23 cellular contexts compared by ENCODE assay signal in the genomic region with DNA sequence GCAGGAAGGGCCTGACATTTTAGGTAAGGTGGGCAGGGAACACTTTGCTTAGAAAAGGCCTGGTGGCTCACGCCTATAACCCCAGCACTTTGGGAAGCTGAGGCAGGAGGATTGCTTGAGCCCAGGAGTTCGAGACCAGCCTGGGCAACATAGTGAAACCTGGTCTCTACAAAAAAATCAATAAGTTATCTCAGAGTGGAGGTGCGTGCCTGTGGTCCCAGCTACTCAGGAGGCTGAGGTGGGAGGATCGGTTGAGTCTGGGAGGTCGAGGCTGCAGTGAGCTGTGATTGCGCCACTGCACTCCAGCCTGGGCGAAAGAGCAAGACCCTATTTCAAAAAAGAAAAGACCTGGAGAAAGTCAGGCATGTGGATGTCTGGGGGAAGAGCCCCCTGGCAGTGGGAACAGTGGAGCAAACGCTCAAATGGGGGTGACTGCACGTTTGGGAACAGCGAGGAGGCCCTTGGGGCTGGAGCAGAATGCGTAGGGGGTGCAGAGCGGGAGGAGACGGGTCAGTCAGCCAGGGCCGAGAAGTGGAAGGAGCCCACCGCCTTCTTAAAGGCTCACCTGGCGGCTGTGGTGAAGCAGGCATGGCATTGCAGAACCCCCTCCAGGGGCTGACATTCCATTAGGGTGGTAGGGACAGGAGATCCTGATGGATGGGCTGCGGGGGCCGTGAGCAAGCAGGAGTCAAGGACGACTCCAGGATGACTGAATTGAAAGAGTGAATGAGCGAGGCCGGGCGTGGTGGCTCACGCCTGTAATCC. TPM values are rescaled to one million over a fixed set of nuclear protein-coding genes. Genes with fewer than 3 reads are reported as not detected.
DNase-seq lines count a peak whose midpoint lies in the region; ATAC-seq and TF ChIP-seq lines count a peak whose summit lies in the region.
"Had no signal": no experiment of that assay in that cellular context is flagged by ENCODE, and none has a peak within 500 bp of the region (broad histone marks: within the 10 kb centered on the region; RNA-seq: fewer than 3 reads in every experiment).

No MANE protein-coding gene starts in this region.

- H3K27ac Mint-ChIP-seq in endothelial cell (ENCODE audit: unreplicated experiment) (no peak overlapping the region), neural progenitor cell (peak overlapping the region; percentile 50)
- H3K27ac Mint-ChIP-seq: GM23338, HFFc6 had no signal

- H3K36me3 ChIP-seq in right atrium auricular region (no peaks in the 10 kb centered on the region), neural progenitor cell (no peaks in the 10 kb centered on the region), upper lobe of right lung (no peaks in the 10 kb centered on the region)

- H3K4me1 ChIP-seq in right atrium auricular region (peaks cover 0 to 19% of the 10 kb centered on the region in 2 donors), neural progenitor cell (peaks cover 24% of the 10 kb centered on the region), upper lobe of right lung (peaks cover 14% of the 10 kb centered on the region)

- H3K4me3 Mint-ChIP-seq in endothelial cell (ENCODE audit: unreplicated experiment) (peak overlapping the region; percentile 23), neural progenitor cell (peak overlapping the region; percentile 58)
- H3K4me3 Mint-ChIP-seq: GM23338, HFFc6 had no signal

- no peak overlapping the region for H2AFZ ChIP-seq in neural progenitor cell (replicated peaks)
- H2AFZ ChIP-seq: GM23338 had no signal

- H3K27me3 ChIP-seq in right atrium auricular region: peaks cover 0 to 7% of the 10 kb centered on the region in 2 donors
- H3K27me3 ChIP-seq in neural progenitor cell: peaks cover 41% of the 10 kb centered on the region
- H3K27me3 ChIP-seq in upper lobe of right lung: peaks cover 44% of the 10 kb centered on the region

- no peak overlapping the region for H3K4me3 ChIP-seq in right atrium auricular region
- H3K4me3 ChIP-seq in neural progenitor cell: no peak overlapping the region
- H3K4me3 ChIP-seq in upper lobe of right lung: no peak overlapping the region
- H3K4me3 ChIP-seq: GM12878, GM23338 had no signal

- TF ChIP-seq CTCF in right atrium auricular region (IDR thresholded peaks at IDR 0.05) (no peak), endothelial cell (IDR thresholded peaks at IDR 0.05; ENCODE audit: unreplicated experiment) (no peak), neural progenitor cell (IDR thresholded peaks at IDR 0.05) (no peak), upper lobe of right lung (IDR thresholded peaks at IDR 0.05) (no peak)

- no peak overlapping the region for H3K4me2 ChIP-seq in neural progenitor cell
- H3K4me2 ChIP-seq: GM23338 had no signal

- ATAC-seq in left cardiac atrium: no peak
- no peak for ATAC-seq in upper lobe of right lung
- ATAC-seq in GM19324 (IDR thresholded peaks at IDR 0.05; ENCODE audit: low FRiP score, unreplicated experiment): no peak
- ATAC-seq: GM12878, GM23338, Panc1 had no signal

- H3K9me3 Mint-ChIP-seq in endothelial cell (ENCODE audit: unreplicated experiment) (peaks cover 5% of the 10 kb centered on the region), neural progenitor cell (peaks cover 16% of the 10 kb centered on the region)

- H4K20me1 ChIP-seq in neural progenitor cell (ENCODE audit: low read depth): peaks cover 20% of the 10 kb centered on the region

- peaks cover 6% of the 10 kb centered on the region for H3K4me1 Mint-ChIP-seq in endothelial cell (ENCODE audit: unreplicated experiment)
- peaks cover 10% of the 10 kb centered on the region for H3K4me1 Mint-ChIP-seq in neural progenitor cell

- H3K27me3 Mint-ChIP-seq in endothelial cell (ENCODE audit: unreplicated experiment) (peaks cover 12% of the 10 kb centered on the region), neural progenitor cell (ENCODE audit: insufficient read depth, low read depth) (peaks cover 49% of the 10 kb centered on the region)

- intact Hi-C loops in left cardiac atrium (cut with DNase I) (loop anchor here (1.0 to 5.0 kb wide), 3 partner anchors 54 to 510 kb away; no protein-coding TSS in a partner anchor), upper lobe of right lung (cut with DNase I) (loop anchor here (10.0 kb wide), 1 partner anchor 433 kb away; no protein-coding TSS in a partner anchor)

- DNase-seq in left cardiac atrium: peak; percentile 14
- DNase-seq in right atrium auricular region (ENCODE audit: low spot score): no peak
- no peak for DNase-seq in endothelial cell (ENCODE audit: low spot score)
- no peak for DNase-seq in neural progenitor cell (ENCODE audit: low spot score)
- DNase-seq in upper lobe of right lung: peak; percentile 42
- DNase-seq in NOMO-1 treated with DMSO at 0.1 percent for 48 hours (lab: John Stamatoyannopoulos, UW; ENCODE audit: unreplicated experiment): no peak
- no peak for DNase-seq in NCI-H69 (lab: John Stamatoyannopoulos, UW)
- DNase-seq: DMS 273 treated with DMSO at 0.1 percent for 48 hours, GDM1, HFFc6, IMR-90, Karpas-422, MM.1S, NCI-H1092 treated with DMSO at 0.1 percent for 48 hours, NCI-H2081 treated with DMSO at 0.1 percent for 48 hours, NCI-H510A treated with DMSO at 0.1 percent for 48 hours, SHP77 had no signal

- H3K36me3 Mint-ChIP-seq in endothelial cell (ENCODE audit: low read depth, unreplicated experiment) (no peaks in the 10 kb centered on the region), neural progenitor cell (no peaks in the 10 kb centered on the region)

- no peak overlapping the region for H3K9ac ChIP-seq in neural progenitor cell

- no peaks in the 10 kb centered on the region for H3F3A ChIP-seq in neural progenitor cell (ENCODE audit: low read depth)

- H3K27ac ChIP-seq in right atrium auricular region: no peak overlapping the region
- no peak overlapping the region for H3K27ac ChIP-seq in neural progenitor cell
- no peak overlapping the region for H3K27ac ChIP-seq in upper lobe of right lung
- H3K27ac ChIP-seq: C4-2B had no signal

- H3K9me3 ChIP-seq in right atrium auricular region: peaks cover 0 to 10% of the 10 kb centered on the region in 2 donors
- H3K9me3 ChIP-seq in neural progenitor cell (ENCODE audit: low read depth): peaks cover 3% of the 10 kb centered on the region
- peaks cover 5% of the 10 kb centered on the region for H3K9me3 ChIP-seq in upper lobe of right lung

- no peaks in the 10 kb centered on the region for H3K79me2 ChIP-seq in neural progenitor cell (ENCODE audit: low read depth)

RNA-seq across cellular contexts. Expression of gene KIF26A, which starts 6.2 kb away (rescaled TPM):
- total RNA-seq in left cardiac atrium (1 to 10 TPM; 7.6 to 8.1 TPM), right atrium auricular region (10 to 100 TPM in 1 of 2 donors, 1 to 10 TPM in 1; 5.6 to 14.1 TPM), endothelial cell (ENCODE audit: unreplicated experiment) (96.9 TPM), neural progenitor cell (ENCODE audit: low replicate concordance) (6.1 and 40.2 TPM in 2 replicates), upper lobe of right lung (5.9 TPM)
- total RNA-seq: HT-29, IMR-90 had no signal

RNA-seq across cellular contexts. Expression of gene ASPG, which starts 46.6 kb away (rescaled TPM):
- total RNA-seq in left cardiac atrium (100 to 1,000 TPM in 1 of 2 donors, 10 to 100 TPM in 1; 92.0 to 168 TPM), right atrium auricular region (100 to 1,000 TPM in 1 of 2 donors, 10 to 100 TPM in 1; 78.5 to 161 TPM), endothelial cell (ENCODE audit: unreplicated experiment) (1.2 TPM), neural progenitor cell (ENCODE audit: low replicate concordance) (0.87 and 1.2 TPM in 2 replicates), upper lobe of right lung (5.3 TPM)
- total RNA-seq: GM12878, HFFc6, HT-29, IMR-90 had no signal

Comparison
In these comparisons a context has a peak if more than half of its experiments do, and no peak if none do; other contexts are left out.
1. DNase-seq: peak in left cardiac atrium (single experiment) and upper lobe of right lung (single experiment); none in right atrium auricular region (single experiment), endothelial cell (single experiment), neural progenitor cell (single experiment), NOMO-1 treated with DMSO at 0.1 percent for 48 hours (single experiment) and NCI-H69 (single experiment).
2. RNA of gene ASPG, which starts 46.6 kb away (total RNA-seq): 92.0 to 168 TPM in left cardiac atrium and 78.5 to 161 TPM in right atrium auricular region; 5.3 TPM in upper lobe of right lung (single experiment), 0.87 to 1.2 TPM in neural progenitor cell and 1.2 TPM in endothelial cell (single experiment); every median in the first group is over 10 times any median in the second.